In genomic region chr3:11391172-11391879, GRCh38 we compare ENCODE assay signal across 13 cellular contexts.
DNase-seq lines count a peak whose midpoint lies in the region; ATAC-seq, FAIRE-seq and TF ChIP-seq lines count a peak whose summit lies in the region.
"Had no signal": no experiment of that assay in that cellular context is flagged by ENCODE, and none has a peak within 500 bp of the region (broad histone marks: within the 10 kb centered on the region; RNA-seq: fewer than 3 reads in every experiment).

No MANE protein-coding gene starts in this region.

- no peaks in the 10 kb centered on the region for H3K79me1 ChIP-seq in neuronal stem cell (ENCODE audit: low read depth, low read length)

- no peaks in the 10 kb centered on the region for H3K36me3 Mint-ChIP-seq in astrocyte (ENCODE audit: low read depth, unreplicated experiment)

- peaks cover 42% of the 10 kb centered on the region for H3K4me1 Mint-ChIP-seq in astrocyte (ENCODE audit: low read depth, unreplicated experiment)

- no peak overlapping the region for H3K18ac ChIP-seq in neuronal stem cell (ENCODE audit: low read length)

- FAIRE-seq in astrocyte (lab: Jason Lieb, UNC): no peak

- no peak overlapping the region for H3K4ac ChIP-seq in neuronal stem cell (ENCODE audit: low read length)

- 78% methylated on average over 6 of the region's 6 CpGs for WGBS in smooth muscle cell (ENCODE audit: low lambda C conversion rate)
- WGBS in neuronal stem cell (ENCODE audit: extremely low coverage in 2 of 2, insufficient read length in 2 of 2, insufficient replicate concordance in 1 of 2), 2 donors: no CpG with 5 or more reads among the region's 6 CpGs

- H3K4me3 ChIP-seq in astrocyte (ENCODE audit: insufficient read depth, low read depth, low read length): no peak overlapping the region
- no peak overlapping the region for H3K4me3 ChIP-seq in smooth muscle cell
- H3K4me3 ChIP-seq in neuronal stem cell (ENCODE audit: low read length in 2 of 2): no peak overlapping the region
- H3K4me3 ChIP-seq: lung had no signal

- no peaks in the 10 kb centered on the region for H3K79me2 ChIP-seq in astrocyte (ENCODE audit: insufficient read depth, low read length)
- no peaks in the 10 kb centered on the region for H3K79me2 ChIP-seq in smooth muscle cell (ENCODE audit: low read depth)

- H3K27ac ChIP-seq in astrocyte (ENCODE audit: low read depth, low read length) (peak overlapping the region; percentile 51), smooth muscle cell (ENCODE audit: low read depth) (peak overlapping the region; percentile 55), neuronal stem cell (replicated peaks; ENCODE audit: low read length) (no peak overlapping the region)

- H3K9ac ChIP-seq in astrocyte (ENCODE audit: low read length): no peak overlapping the region
- H3K9ac ChIP-seq in smooth muscle cell (ENCODE audit: low read depth): no peak overlapping the region
- no peak overlapping the region for H3K9ac ChIP-seq in neuronal stem cell (ENCODE audit: low read depth, low read length, poor library complexity)

- no peaks in the 10 kb centered on the region for H3K27me3 Mint-ChIP-seq in astrocyte (ENCODE audit: low read depth, unreplicated experiment)

- no peaks in the 10 kb centered on the region for H3F3A ChIP-seq in smooth muscle cell (ENCODE audit: low read depth)

- H3K4me2 ChIP-seq in astrocyte (ENCODE audit: low read length) (peak overlapping the region; percentile 60), smooth muscle cell (peak overlapping the region; percentile 73), neuronal stem cell (ENCODE audit: insufficient read depth, low read length, poor library complexity, severe bottlenecking) (no peak overlapping the region)

- H4K20me1 ChIP-seq in astrocyte (ENCODE audit: insufficient read depth, low read length): no peaks in the 10 kb centered on the region
- H4K20me1 ChIP-seq in smooth muscle cell (ENCODE audit: low read depth): no peaks in the 10 kb centered on the region

- H3K27ac Mint-ChIP-seq in astrocyte (ENCODE audit: unreplicated experiment): no peak overlapping the region

- H3K4me3 Mint-ChIP-seq in astrocyte (ENCODE audit: unreplicated experiment): no peak overlapping the region

- peak; percentile 55 for ATAC-seq in GM18909 (IDR thresholded peaks at IDR 0.05; ENCODE audit: poor library complexity, unreplicated experiment)

- H3K4me1 ChIP-seq in astrocyte (ENCODE audit: insufficient read depth, low read length) (peaks cover 24% of the 10 kb centered on the region), smooth muscle cell (ENCODE audit: low read depth) (peaks cover 25% of the 10 kb centered on the region), neuronal stem cell (ENCODE audit: control insufficient read depth in 2 of 2, insufficient read depth in 1 of 2, low read depth in 1 of 2, low read length in 2 of 2) (no peaks in the 10 kb centered on the region)

- H3K36me3 ChIP-seq in astrocyte (ENCODE audit: insufficient read depth, low read length): no peaks in the 10 kb centered on the region
- no peaks in the 10 kb centered on the region for H3K36me3 ChIP-seq in smooth muscle cell (ENCODE audit: low read depth)
- no peaks in the 10 kb centered on the region for H3K36me3 ChIP-seq in neuronal stem cell (replicated peaks in 1 of 2; ENCODE audit: control insufficient read depth in 2 of 2, insufficient read depth in 2 of 2, low read length in 2 of 2)

- no peaks in the 10 kb centered on the region for H3K9me3 ChIP-seq in astrocyte (ENCODE audit: insufficient read depth, low read depth, low read length)
- no peaks in the 10 kb centered on the region for H3K9me3 ChIP-seq in smooth muscle cell (replicated peaks; ENCODE audit: low read depth)
- no peaks in the 10 kb centered on the region for H3K9me3 ChIP-seq in neuronal stem cell (replicated peaks in 1 of 2; ENCODE audit: control insufficient read depth in 2 of 2, insufficient read depth in 1 of 2, low read depth in 1 of 2, low read length in 2 of 2)

- no peak overlapping the region for H3K23ac ChIP-seq in neuronal stem cell (ENCODE audit: low read depth, low read length, poor library complexity)

- no peak overlapping the region for H4K8ac ChIP-seq in neuronal stem cell (ENCODE audit: low read depth, low read length)

- H2BK5ac ChIP-seq in neuronal stem cell (ENCODE audit: low read length): no peak overlapping the region

- no peak overlapping the region for H2AK5ac ChIP-seq in neuronal stem cell (ENCODE audit: low read depth, low read length)

- no peaks in the 10 kb centered on the region for H3K9me3 Mint-ChIP-seq in astrocyte (ENCODE audit: unreplicated experiment)

- DNase-seq in astrocyte (ENCODE audit: low read depth): peak; percentile 34
- DNase-seq in kidney tubule cell (ENCODE audit: low spot score): peak; percentile 86
- DNase-seq in smooth muscle cell (lab: John Stamatoyannopoulos, UW; ENCODE audit: unreplicated experiment): no peak
- DNase-seq in cortex of kidney (lab: John Stamatoyannopoulos, UW): no peak
- no peak for DNase-seq in neuronal stem cell (ENCODE audit: low spot score)
- DNase-seq in stimulated activated CD4-positive, alpha-beta T cell treated with anti-CD3 and anti-CD28 coated beads, Interleukin-4, amount 100 ng/mL, for 24 hours: no peak
- DNase-seq in NOMO-1 (lab: John Stamatoyannopoulos, UW; ENCODE audit: unreplicated experiment in 2 of 2): no peak
- DNase-seq: glutamatergic neuron, NCI-H1417, NCI-H526 treated with DMSO at 0.1 percent for 48 hours, SHP77 treated with DMSO at 0.1 percent for 48 hours had no signal

- no peak overlapping the region for H2BK12ac ChIP-seq in neuronal stem cell (ENCODE audit: low read length)

- no peak overlapping the region for H3K14ac ChIP-seq in neuronal stem cell (ENCODE audit: low read length)

- H2BK120ac ChIP-seq in neuronal stem cell (ENCODE audit: low read depth, low read length): no peak overlapping the region

- H3K27me3 ChIP-seq in astrocyte (ENCODE audit: insufficient read depth, low read length) (no peaks in the 10 kb centered on the region), smooth muscle cell (ENCODE audit: low read depth) (no peaks in the 10 kb centered on the region), neuronal stem cell (ENCODE audit: control insufficient read depth in 3 of 3, insufficient read depth in 3 of 3, low read depth in 1 of 3, low read length in 3 of 3) (no peaks in the 10 kb centered on the region)

- TF ChIP-seq CTCF in astrocyte (IDR thresholded peaks at IDR 0.05; ENCODE audit: insufficient read depth, low read depth, low read length) (no peak), smooth muscle cell (IDR thresholded peaks at IDR 0.05; ENCODE audit: borderline replicate concordance, insufficient read depth, poor library complexity, severe bottlenecking) (no peak)

- H2BK15ac ChIP-seq in neuronal stem cell (ENCODE audit: low read length): no peak overlapping the region

- no peak overlapping the region for H2AFZ ChIP-seq in astrocyte (ENCODE audit: low read depth, low read length)
- no peak overlapping the region for H2AFZ ChIP-seq in smooth muscle cell (ENCODE audit: low read depth)
- no peak overlapping the region for H2AFZ ChIP-seq in neuronal stem cell (ENCODE audit: low read length)

- H4K91ac ChIP-seq in neuronal stem cell (ENCODE audit: low read depth, low read length, poor library complexity): no peak overlapping the region

Comparison
In these comparisons a context has a peak if more than half of its experiments do, and no peak if none do; other contexts are left out.
1. DNase-seq: peak in astrocyte (single experiment) and kidney tubule cell (single experiment); none in smooth muscle cell (single experiment), cortex of kidney (single experiment), neuronal stem cell (single experiment), stimulated activated CD4-positive, alpha-beta T cell treated with anti-CD3 and anti-CD28 coated beads, Interleukin-4, amount 100 ng/mL, for 24 hours (single experiment) and NOMO-1 (0 of 2).